2 cellular contexts compared by ENCODE assay signal in the genomic region with DNA sequence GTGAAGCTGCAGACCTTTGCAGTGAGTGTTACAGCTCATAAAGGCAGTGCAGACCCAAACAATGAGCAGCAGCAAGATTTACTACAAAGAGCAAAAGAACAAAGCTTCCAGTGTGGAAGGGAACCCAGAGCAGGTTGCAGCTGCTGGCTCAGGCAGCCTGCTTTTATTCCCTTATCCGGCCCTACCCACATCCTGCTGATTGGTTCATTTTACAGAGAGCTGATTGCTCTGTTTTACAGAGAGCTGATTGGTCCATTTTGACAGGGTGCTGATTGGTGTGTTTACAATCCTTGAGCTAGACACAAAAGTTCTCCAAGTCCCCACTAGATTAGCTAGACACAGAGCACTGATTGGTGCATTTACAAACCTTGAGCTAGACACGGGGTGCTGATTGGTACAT.
TF ChIP-seq lines count a peak whose summit lies in the region.

No MANE protein-coding gene starts in this region.

TF ChIP-seq in WTC11, 78 proteins besides CTCF, POLR2A, EP300 and RAD21:
- peak; percentile 59 for TF ChIP-seq NFYB (CRISPR knock-in tag; conservative IDR thresholded peaks at IDR 0.05; ENCODE audit: low read depth)

TF ChIP-seq in K562, 482 proteins besides CTCF, POLR2A, EP300 and RAD21:
- TF ChIP-seq NFYB (IDR thresholded peaks at IDR 0.05; ENCODE audit: extremely low read depth, insufficient read length): peak; percentile 70
TF ChIP-seq in K562: peak in this region for 1; not testable (repeated sequence) for 481.
